1 cellular context compared by ENCODE assay signal in the genomic region with DNA sequence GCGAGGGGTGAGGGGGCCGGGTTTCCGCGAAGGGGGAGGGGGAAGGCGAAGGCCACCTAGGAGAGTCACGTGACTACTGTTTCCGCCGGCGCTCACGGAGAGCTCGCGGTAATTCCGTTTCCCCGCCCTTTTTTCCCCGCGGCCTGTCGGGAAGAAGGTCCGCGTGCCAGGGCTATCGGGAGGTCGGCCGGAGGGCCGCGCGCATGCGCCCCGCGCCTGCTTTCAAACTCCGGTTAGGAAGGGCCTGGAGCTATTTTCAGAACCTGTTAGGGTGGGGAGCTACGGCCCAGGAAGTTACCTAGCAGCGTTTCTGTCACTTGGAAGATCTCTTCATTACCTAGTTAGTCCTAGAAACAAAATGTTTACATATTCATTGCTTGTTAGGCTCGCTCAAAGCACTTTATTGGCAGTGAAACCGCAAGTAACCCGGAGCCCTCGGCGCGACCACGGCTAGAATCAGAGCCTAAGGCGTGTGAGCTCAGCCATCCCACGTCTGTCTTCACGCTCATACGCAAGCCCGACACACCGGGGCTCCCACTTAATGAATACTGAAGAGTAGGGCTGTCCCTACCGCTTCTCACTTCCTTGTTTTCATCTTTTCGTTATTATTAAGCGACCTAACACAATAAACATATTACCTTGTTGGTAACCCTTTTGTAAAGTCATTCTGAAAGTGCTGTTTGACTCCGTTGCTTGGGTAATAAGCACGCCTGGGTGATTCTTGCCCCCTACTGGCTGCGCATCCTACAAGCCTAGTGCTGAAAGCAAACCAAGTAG.
TF ChIP-seq lines count a peak whose summit lies in the region.

No MANE protein-coding gene starts in this region.

TF ChIP-seq in H1, 55 proteins besides CTCF, POLR2A, EP300 and RAD21 (continued from another document):
- no peak for TF ChIP-seq CBX8 (IDR thresholded peaks at IDR 0.05; ENCODE audit: borderline replicate concordance, low read depth, low read length)
TF ChIP-seq in H1: peak in this region for 21.
